Comparison of ENCODE assay signal across 9 cellular contexts in the genomic region with DNA sequence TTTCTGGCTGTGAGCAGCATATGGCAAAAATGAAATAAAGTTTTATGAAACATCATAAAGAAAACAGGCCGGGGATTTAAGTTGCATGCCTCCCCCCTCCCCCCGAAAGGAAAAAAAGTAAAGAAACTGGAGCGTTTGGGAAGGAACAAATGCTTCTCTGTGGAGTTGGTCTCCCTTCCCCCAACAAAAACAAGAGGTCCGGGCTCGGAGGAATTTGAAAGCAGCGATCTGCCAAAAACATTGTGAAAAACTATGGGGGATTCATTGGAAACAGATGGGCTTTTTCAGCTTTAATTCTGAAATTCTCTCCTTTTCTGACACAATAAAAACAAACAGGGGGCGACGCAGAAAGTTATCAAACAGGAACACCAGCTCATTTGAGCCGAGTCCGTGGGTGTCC. TPM values are rescaled to one million over a fixed set of nuclear protein-coding genes. Genes with fewer than 3 reads are reported as not detected.
DNase-seq lines count a peak whose midpoint lies in the region; ATAC-seq and TF ChIP-seq lines count a peak whose summit lies in the region.
"Had no signal": no experiment of that assay in that cellular context is flagged by ENCODE, and none has a peak within 500 bp of the region (broad histone marks: within the 10 kb centered on the region; RNA-seq: fewer than 3 reads in every experiment).

No MANE protein-coding gene starts in this region.

- H2AFZ ChIP-seq in ACC112 (ENCODE audit: low read length, unreplicated experiment) (no peak overlapping the region), Loucy (ENCODE audit: low read length) (peak overlapping the region; percentile 75)

- H3K9ac ChIP-seq in Loucy (ENCODE audit: low read depth, low read length, poor library complexity, severe bottlenecking), result peak overlapping the region; percentile 54

- H3K4me3 ChIP-seq in ACC112 (ENCODE audit: low read depth, low read length) (peak overlapping the region; percentile 73), Loucy (ENCODE audit: low read length, poor library complexity, severe bottlenecking) (peak overlapping the region; percentile 80)

- no peaks in the 10 kb centered on the region for H3K36me3 ChIP-seq in ACC112 (ENCODE audit: insufficient read depth, low read length)
- H3K36me3 ChIP-seq in Loucy (ENCODE audit: insufficient read depth, low read length), result no peaks in the 10 kb centered on the region

- peaks cover 11% of the 10 kb centered on the region for H3K27me3 Mint-ChIP-seq in endothelial cell (ENCODE audit: unreplicated experiment)
- H3K27me3 Mint-ChIP-seq in naive thymus-derived CD8-positive, alpha-beta T cell, result peaks cover 30 to 67% (median 50%) of the 10 kb centered on the region in 5 donors

- H3F3A ChIP-seq in Loucy (ENCODE audit: low read depth), result no peaks in the 10 kb centered on the region

- peak overlapping the region; percentile 96 for H3K4me3 Mint-ChIP-seq in endothelial cell (ENCODE audit: unreplicated experiment)
- H3K4me3 Mint-ChIP-seq in naive thymus-derived CD8-positive, alpha-beta T cell, result peak overlapping the region in 8 of 10 donors; percentile 17 to 76 (median 67)

- DNase-seq in endothelial cell (ENCODE audit: low spot score) (no peak), RWPE1 (ENCODE audit: low spot score) (no peak), omental fat pad (ENCODE audit: low spot score) (no peak)
- DNase-seq in naive thymus-derived CD8-positive, alpha-beta T cell, result no peak
- DNase-seq: activated naive CD4-positive, alpha-beta T cell had no signal

- H3K4me1 ChIP-seq in ACC112 (ENCODE audit: control insufficient read depth, insufficient read depth, low read length, unreplicated experiment) (no peaks in the 10 kb centered on the region), Loucy (ENCODE audit: insufficient read depth, low read length, poor library complexity, severe bottlenecking) (peaks cover 17% of the 10 kb centered on the region)

- H3K27ac Mint-ChIP-seq in endothelial cell (ENCODE audit: unreplicated experiment), result peak overlapping the region; percentile 48
- no peak overlapping the region for H3K27ac Mint-ChIP-seq in naive thymus-derived CD8-positive, alpha-beta T cell

- POLR2A ChIA-PET in naive thymus-derived CD8-positive, alpha-beta T cell (lab: Charles Lee), result no interaction called here
- POLR2A ChIA-PET in RWPE1 (lab: Yijun Ruan, JAX; ENCODE audit: low non-redundant PET), result no interaction called here

- H3K36me3 Mint-ChIP-seq in endothelial cell (ENCODE audit: low read depth, unreplicated experiment), result peaks cover 5% of the 10 kb centered on the region
- no peaks in the 10 kb centered on the region for H3K36me3 Mint-ChIP-seq in naive thymus-derived CD8-positive, alpha-beta T cell

- H3K4me2 ChIP-seq in Loucy (ENCODE audit: low read depth, low read length, poor library complexity, severe bottlenecking), result peak overlapping the region; percentile 93

- CTCF ChIA-PET in RWPE1 (lab: Yijun Ruan, JAX), result interaction anchor here (0.6 to 1.5 kb wide), 5 partner anchors 15 to 712 kb away, joined by 3 to 7 read pairs (median 4); no protein-coding TSS in a partner anchor

- H3K9me3 Mint-ChIP-seq in endothelial cell (ENCODE audit: unreplicated experiment), result no peaks in the 10 kb centered on the region
- peaks cover 0 to 4% (median 0%) of the 10 kb centered on the region in 9 donors for H3K9me3 Mint-ChIP-seq in naive thymus-derived CD8-positive, alpha-beta T cell

- H3K9me3 ChIP-seq in Loucy (ENCODE audit: insufficient read depth, low read depth, low read length), result no peaks in the 10 kb centered on the region

- H3K4me1 Mint-ChIP-seq in endothelial cell (ENCODE audit: unreplicated experiment), result peaks cover 6% of the 10 kb centered on the region
- peaks cover 10 to 25% (median 15%) of the 10 kb centered on the region in 4 donors for H3K4me1 Mint-ChIP-seq in naive thymus-derived CD8-positive, alpha-beta T cell

- H4K20me1 ChIP-seq in Loucy (ENCODE audit: insufficient read depth, low read length, poor library complexity, severe bottlenecking), result no peaks in the 10 kb centered on the region

- H3K27me3 ChIP-seq in ACC112 (ENCODE audit: insufficient read depth, low read length) (peaks cover 71% of the 10 kb centered on the region), Loucy (ENCODE audit: insufficient read depth, low read length, poor library complexity, severe bottlenecking) (peaks cover 58% of the 10 kb centered on the region)

- no peak for ATAC-seq in naive thymus-derived CD8-positive, alpha-beta T cell
- ATAC-seq in GM21526 (IDR thresholded peaks at IDR 0.05; ENCODE audit: low FRiP score, unreplicated experiment) (no peak), HG02571 (IDR thresholded peaks at IDR 0.05; ENCODE audit: unreplicated experiment) (no peak), omental fat pad (ENCODE audit: low FRiP score) (no peak)

- no peaks in the 10 kb centered on the region for H3K9me2 ChIP-seq in Loucy (replicated peaks; ENCODE audit: low read depth, low read length)

- H3K27ac ChIP-seq in ACC112 (ENCODE audit: low read depth, low read length), result no peak overlapping the region
- no peak overlapping the region; the same call in 1 of the 2 replicates for H3K27ac ChIP-seq in RWPE1

- TF ChIP-seq CTCF in Loucy (conservative IDR thresholded peaks at IDR 0.05; ENCODE audit: low read length) (no peak), endothelial cell (IDR thresholded peaks at IDR 0.05; ENCODE audit: unreplicated experiment) (no peak), RWPE1 (conservative IDR thresholded peaks at IDR 0.05; ENCODE audit: low read depth) (no peak), omental fat pad (IDR thresholded peaks at IDR 0.05) (no peak)

- no peaks in the 10 kb centered on the region for H3K79me2 ChIP-seq in ACC112 (ENCODE audit: control insufficient read depth, insufficient read depth, low read length, unreplicated experiment)
- no peaks in the 10 kb centered on the region for H3K79me2 ChIP-seq in Loucy (ENCODE audit: insufficient read depth, low read length)

RNA-seq across cellular contexts. Expression of gene RGMA, which starts 17.0 kb away (rescaled TPM):
- total RNA-seq in endothelial cell (ENCODE audit: unreplicated experiment), result 5.7 TPM
- not detected for total RNA-seq in naive thymus-derived CD8-positive, alpha-beta T cell
- not detected for polyA plus RNA-seq in naive thymus-derived CD8-positive, alpha-beta T cell
- 10 to 100 TPM in 1 of 4 donors, 1 to 10 TPM in 3; 5.6 to 12.8 (median 8.5) TPM for total RNA-seq in omental fat pad
